Comparison of ENCODE assay signal across 2 cellular contexts in the genomic region with DNA sequence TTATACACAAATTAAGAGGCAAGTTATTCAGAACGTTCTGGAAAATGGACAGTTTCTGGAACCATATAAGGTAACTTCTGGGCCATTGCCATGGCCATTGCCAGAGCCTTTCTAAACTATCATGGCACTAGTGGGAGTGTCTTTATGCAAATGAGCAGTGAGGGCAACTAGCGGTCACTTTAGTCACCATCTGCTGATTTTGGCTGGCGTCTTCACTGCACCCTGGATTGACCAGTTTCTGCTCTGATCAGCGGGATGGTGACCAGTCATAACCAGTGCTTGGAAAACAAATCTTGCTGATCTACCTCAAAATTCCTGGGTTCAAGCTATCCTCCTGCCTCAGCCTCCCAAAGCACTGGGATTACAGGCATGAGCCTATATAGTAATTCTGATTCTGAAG.
TF ChIP-seq lines count a peak whose summit lies in the region.

No MANE protein-coding gene starts in this region.

TF ChIP-seq in SK-N-SH treated with all-trans-retinoic acid at 6 μM for 48 hours, 23 proteins besides CTCF, POLR2A, EP300 and RAD21:
- TF ChIP-seq ZFP30 (CRISPR knock-in tag; IDR thresholded peaks at IDR 0.05) (no peak), BACH2 (CRISPR knock-in tag; IDR thresholded peaks at IDR 0.05; ENCODE audit: borderline replicate concordance) (no peak), TOX (CRISPR knock-in tag; IDR thresholded peaks at IDR 0.05; ENCODE audit: borderline replicate concordance) (no peak), ZFP3 (CRISPR knock-in tag; IDR thresholded peaks at IDR 0.05) (no peak), RARB (CRISPR knock-in tag; IDR thresholded peaks at IDR 0.05) (no peak), TCF4 (CRISPR knock-in tag; IDR thresholded peaks at IDR 0.05; ENCODE audit: borderline replicate concordance) (no peak), GLIS3 (CRISPR knock-in tag; IDR thresholded peaks at IDR 0.05) (no peak), ZNF565 (CRISPR knock-in tag; conservative IDR thresholded peaks at IDR 0.05; ENCODE audit: low read depth) (no peak), SNAI2 (CRISPR knock-in tag; IDR thresholded peaks at IDR 0.05) (no peak), ZC3H10 (CRISPR knock-in tag; IDR thresholded peaks at IDR 0.05) (no peak), ARNTL (CRISPR knock-in tag; IDR thresholded peaks at IDR 0.05; ENCODE audit: borderline replicate concordance, low read depth) (no peak), PPARA (CRISPR knock-in tag; IDR thresholded peaks at IDR 0.05; ENCODE audit: borderline replicate concordance) (no peak)
- TF ChIP-seq, protein P1, sequence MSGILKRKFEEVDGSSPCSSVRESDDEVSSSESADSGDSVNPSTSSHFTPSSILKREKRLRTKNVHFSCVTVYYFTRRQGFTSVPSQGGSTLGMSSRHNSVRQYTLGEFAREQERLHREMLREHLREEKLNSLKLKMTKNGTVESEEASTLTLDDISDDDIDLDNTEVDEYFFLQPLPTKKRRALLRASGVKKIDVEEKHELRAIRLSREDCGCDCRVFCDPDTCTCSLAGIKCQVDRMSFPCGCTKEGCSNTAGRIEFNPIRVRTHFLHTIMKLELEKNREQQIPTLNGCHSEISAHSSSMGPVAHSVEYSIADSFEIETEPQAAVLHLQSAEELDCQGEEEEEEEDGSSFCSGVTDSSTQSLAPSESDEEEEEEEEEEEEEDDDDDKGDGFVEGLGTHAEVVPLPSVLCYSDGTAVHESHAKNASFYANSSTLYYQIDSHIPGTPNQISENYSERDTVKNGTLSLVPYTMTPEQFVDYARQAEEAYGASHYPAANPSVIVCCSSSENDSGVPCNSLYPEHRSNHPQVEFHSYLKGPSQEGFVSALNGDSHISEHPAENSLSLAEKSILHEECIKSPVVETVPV (CRISPR knock-in tag; IDR thresholded peaks at IDR 0.05) = no peak
- TF ChIP-seq, protein P2, sequence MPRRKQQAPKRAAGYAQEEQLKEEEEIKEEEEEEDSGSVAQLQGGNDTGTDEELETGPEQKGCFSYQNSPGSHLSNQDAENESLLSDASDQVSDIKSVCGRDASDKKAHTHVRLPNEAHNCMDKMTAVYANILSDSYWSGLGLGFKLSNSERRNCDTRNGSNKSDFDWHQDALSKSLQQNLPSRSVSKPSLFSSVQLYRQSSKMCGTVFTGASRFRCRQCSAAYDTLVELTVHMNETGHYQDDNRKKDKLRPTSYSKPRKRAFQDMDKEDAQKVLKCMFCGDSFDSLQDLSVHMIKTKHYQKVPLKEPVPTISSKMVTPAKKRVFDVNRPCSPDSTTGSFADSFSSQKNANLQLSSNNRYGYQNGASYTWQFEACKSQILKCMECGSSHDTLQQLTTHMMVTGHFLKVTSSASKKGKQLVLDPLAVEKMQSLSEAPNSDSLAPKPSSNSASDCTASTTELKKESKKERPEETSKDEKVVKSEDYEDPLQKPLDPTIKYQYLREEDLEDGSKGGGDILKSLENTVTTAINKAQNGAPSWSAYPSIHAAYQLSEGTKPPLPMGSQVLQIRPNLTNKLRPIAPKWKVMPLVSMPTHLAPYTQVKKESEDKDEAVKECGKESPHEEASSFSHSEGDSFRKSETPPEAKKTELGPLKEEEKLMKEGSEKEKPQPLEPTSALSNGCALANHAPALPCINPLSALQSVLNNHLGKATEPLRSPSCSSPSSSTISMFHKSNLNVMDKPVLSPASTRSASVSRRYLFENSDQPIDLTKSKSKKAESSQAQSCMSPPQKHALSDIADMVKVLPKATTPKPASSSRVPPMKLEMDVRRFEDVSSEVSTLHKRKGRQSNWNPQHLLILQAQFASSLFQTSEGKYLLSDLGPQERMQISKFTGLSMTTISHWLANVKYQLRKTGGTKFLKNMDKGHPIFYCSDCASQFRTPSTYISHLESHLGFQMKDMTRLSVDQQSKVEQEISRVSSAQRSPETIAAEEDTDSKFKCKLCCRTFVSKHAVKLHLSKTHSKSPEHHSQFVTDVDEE (CRISPR knock-in tag; IDR thresholded peaks at IDR 0.05) = no peak
- TF ChIP-seq, protein P3, sequence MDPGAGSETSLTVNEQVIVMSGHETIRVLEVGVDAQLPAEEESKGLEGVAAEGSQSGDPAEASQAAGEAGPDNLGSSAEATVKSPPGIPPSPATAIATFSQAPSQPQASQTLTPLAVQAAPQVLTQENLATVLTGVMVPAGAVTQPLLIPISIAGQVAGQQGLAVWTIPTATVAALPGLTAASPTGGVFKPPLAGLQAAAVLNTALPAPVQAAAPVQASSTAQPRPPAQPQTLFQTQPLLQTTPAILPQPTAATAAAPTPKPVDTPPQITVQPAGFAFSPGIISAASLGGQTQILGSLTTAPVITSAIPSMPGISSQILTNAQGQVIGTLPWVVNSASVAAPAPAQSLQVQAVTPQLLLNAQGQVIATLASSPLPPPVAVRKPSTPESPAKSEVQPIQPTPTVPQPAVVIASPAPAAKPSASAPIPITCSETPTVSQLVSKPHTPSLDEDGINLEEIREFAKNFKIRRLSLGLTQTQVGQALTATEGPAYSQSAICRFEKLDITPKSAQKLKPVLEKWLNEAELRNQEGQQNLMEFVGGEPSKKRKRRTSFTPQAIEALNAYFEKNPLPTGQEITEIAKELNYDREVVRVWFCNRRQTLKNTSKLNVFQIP (CRISPR knock-in tag; IDR thresholded peaks at IDR 0.05; ENCODE audit: borderline replicate concordance, low read depth) = no peak
- TF ChIP-seq, protein P4, sequence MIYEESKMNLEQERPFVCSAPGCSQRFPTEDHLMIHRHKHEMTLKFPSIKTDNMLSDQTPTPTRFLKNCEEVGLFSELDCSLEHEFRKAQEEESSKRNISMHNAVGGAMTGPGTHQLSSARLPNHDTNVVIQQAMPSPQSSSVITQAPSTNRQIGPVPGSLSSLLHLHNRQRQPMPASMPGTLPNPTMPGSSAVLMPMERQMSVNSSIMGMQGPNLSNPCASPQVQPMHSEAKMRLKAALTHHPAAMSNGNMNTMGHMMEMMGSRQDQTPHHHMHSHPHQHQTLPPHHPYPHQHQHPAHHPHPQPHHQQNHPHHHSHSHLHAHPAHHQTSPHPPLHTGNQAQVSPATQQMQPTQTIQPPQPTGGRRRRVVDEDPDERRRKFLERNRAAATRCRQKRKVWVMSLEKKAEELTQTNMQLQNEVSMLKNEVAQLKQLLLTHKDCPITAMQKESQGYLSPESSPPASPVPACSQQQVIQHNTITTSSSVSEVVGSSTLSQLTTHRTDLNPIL (CRISPR knock-in tag; IDR thresholded peaks at IDR 0.05; ENCODE audit: low read depth) = no peak
- TF ChIP-seq, protein P5, sequence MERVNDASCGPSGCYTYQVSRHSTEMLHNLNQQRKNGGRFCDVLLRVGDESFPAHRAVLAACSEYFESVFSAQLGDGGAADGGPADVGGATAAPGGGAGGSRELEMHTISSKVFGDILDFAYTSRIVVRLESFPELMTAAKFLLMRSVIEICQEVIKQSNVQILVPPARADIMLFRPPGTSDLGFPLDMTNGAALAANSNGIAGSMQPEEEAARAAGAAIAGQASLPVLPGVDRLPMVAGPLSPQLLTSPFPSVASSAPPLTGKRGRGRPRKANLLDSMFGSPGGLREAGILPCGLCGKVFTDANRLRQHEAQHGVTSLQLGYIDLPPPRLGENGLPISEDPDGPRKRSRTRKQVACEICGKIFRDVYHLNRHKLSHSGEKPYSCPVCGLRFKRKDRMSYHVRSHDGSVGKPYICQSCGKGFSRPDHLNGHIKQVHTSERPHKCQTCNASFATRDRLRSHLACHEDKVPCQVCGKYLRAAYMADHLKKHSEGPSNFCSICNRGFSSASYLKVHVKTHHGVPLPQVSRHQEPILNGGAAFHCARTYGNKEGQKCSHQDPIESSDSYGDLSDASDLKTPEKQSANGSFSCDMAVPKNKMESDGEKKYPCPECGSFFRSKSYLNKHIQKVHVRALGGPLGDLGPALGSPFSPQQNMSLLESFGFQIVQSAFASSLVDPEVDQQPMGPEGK (CRISPR knock-in tag; IDR thresholded peaks at IDR 0.05; ENCODE audit: borderline replicate concordance) = no peak
TF ChIP-seq in SK-N-SH treated with all-trans-retinoic acid at 6 μM for 48 hours: peak in this region for 0.

TF ChIP-seq in SK-N-SH, 30 proteins besides CTCF, POLR2A, EP300 and RAD21:
- TF ChIP-seq GATA2 (CRISPR knock-in tag; IDR thresholded peaks at IDR 0.05) (no peak), SMC3 (IDR thresholded peaks at IDR 0.05; ENCODE audit: low read depth, low read length) (no peak), EZH2phosphoT487 (IDR thresholded peaks at IDR 0.05; ENCODE audit: borderline replicate concordance, low read depth) (no peak), YY1 (IDR thresholded peaks at IDR 0.05; ENCODE audit: low read depth) (no peak), FOXJ3 (CRISPR knock-in tag; IDR thresholded peaks at IDR 0.05) (no peak), CHD2 (IDR thresholded peaks at IDR 0.05; ENCODE audit: low read length, partially characterized antibody) (no peak), FOXM1 (IDR thresholded peaks at IDR 0.05; ENCODE audit: low read depth) (no peak), RFX5 (IDR thresholded peaks at IDR 0.05; ENCODE audit: low read length) (no peak), RXRA (IDR thresholded peaks at IDR 0.05; ENCODE audit: borderline replicate concordance, low read depth) (no peak)
- TF ChIP-seq, protein P6, sequence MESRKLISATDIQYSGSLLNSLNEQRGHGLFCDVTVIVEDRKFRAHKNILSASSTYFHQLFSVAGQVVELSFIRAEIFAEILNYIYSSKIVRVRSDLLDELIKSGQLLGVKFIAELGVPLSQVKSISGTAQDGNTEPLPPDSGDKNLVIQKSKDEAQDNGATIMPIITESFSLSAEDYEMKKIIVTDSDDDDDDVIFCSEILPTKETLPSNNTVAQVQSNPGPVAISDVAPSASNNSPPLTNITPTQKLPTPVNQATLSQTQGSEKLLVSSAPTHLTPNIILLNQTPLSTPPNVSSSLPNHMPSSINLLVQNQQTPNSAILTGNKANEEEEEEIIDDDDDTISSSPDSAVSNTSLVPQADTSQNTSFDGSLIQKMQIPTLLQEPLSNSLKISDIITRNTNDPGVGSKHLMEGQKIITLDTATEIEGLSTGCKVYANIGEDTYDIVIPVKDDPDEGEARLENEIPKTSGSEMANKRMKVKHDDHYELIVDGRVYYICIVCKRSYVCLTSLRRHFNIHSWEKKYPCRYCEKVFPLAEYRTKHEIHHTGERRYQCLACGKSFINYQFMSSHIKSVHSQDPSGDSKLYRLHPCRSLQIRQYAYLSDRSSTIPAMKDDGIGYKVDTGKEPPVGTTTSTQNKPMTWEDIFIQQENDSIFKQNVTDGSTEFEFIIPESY (IDR thresholded peaks at IDR 0.05; ENCODE audit: borderline replicate concordance, low read depth) = no peak
- TF ChIP-seq, protein P7, sequence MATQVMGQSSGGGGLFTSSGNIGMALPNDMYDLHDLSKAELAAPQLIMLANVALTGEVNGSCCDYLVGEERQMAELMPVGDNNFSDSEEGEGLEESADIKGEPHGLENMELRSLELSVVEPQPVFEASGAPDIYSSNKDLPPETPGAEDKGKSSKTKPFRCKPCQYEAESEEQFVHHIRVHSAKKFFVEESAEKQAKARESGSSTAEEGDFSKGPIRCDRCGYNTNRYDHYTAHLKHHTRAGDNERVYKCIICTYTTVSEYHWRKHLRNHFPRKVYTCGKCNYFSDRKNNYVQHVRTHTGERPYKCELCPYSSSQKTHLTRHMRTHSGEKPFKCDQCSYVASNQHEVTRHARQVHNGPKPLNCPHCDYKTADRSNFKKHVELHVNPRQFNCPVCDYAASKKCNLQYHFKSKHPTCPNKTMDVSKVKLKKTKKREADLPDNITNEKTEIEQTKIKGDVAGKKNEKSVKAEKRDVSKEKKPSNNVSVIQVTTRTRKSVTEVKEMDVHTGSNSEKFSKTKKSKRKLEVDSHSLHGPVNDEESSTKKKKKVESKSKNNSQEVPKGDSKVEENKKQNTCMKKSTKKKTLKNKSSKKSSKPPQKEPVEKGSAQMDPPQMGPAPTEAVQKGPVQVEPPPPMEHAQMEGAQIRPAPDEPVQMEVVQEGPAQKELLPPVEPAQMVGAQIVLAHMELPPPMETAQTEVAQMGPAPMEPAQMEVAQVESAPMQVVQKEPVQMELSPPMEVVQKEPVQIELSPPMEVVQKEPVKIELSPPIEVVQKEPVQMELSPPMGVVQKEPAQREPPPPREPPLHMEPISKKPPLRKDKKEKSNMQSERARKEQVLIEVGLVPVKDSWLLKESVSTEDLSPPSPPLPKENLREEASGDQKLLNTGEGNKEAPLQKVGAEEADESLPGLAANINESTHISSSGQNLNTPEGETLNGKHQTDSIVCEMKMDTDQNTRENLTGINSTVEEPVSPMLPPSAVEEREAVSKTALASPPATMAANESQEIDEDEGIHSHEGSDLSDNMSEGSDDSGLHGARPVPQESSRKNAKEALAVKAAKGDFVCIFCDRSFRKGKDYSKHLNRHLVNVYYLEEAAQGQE (IDR thresholded peaks at IDR 0.05; ENCODE audit: low read depth, low read length) = no peak
- TF ChIP-seq, protein P8, sequence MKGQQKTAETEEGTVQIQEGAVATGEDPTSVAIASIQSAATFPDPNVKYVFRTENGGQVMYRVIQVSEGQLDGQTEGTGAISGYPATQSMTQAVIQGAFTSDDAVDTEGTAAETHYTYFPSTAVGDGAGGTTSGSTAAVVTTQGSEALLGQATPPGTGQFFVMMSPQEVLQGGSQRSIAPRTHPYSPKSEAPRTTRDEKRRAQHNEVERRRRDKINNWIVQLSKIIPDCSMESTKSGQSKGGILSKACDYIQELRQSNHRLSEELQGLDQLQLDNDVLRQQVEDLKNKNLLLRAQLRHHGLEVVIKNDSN (IDR thresholded peaks at IDR 0.05; ENCODE audit: borderline replicate concordance, low read depth) = no peak
- TF ChIP-seq, protein P9, sequence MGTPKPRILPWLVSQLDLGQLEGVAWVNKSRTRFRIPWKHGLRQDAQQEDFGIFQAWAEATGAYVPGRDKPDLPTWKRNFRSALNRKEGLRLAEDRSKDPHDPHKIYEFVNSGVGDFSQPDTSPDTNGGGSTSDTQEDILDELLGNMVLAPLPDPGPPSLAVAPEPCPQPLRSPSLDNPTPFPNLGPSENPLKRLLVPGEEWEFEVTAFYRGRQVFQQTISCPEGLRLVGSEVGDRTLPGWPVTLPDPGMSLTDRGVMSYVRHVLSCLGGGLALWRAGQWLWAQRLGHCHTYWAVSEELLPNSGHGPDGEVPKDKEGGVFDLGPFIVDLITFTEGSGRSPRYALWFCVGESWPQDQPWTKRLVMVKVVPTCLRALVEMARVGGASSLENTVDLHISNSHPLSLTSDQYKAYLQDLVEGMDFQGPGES (IDR thresholded peaks at IDR 0.05; ENCODE audit: low read depth, low read length) = no peak
